Comparison of ENCODE assay signal across 8 cellular contexts in the genomic region with DNA sequence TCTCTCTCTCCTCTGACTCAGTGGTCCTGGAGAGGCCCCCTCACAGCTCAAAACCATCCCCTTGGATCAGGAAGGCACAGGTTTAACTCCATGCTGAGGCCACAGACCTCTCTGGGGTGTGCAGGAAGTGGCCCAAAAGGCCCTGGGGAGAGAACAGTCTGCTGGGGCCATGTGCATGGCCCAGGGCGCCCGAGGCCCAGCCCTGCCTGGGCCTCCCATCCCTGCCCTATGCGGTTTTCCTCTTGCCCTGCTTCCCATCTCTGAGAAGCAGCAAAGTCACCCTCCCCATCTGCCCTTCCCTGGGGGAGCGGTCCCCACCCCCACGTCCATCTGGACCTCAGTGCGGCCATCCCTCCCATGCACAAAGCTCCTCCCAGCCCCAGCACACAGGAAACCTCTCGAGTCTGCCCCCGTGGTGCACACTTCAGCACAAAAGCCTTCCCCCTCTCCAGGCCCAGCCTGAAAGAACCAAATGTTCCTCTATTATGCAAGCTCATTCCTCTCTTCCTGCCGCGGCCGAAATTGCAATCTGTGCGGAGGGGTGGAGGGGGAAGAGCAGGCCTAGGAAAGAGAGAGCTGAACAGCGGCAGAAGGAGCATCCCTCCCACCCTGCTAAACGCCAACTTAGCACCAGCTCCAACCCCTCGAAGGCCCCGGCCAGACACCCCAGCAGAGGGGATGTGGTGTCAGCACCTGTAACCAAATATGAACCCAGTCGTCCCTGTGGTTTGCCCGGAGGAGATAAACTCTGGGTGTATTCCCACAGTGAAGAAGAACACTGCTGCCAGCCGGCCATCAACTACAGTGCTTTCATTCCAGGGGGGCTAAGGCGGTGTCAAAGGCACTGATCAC.
DNase-seq lines count a peak whose midpoint lies in the region; ATAC-seq and TF ChIP-seq lines count a peak whose summit lies in the region.

No MANE protein-coding gene starts in this region.

- TF ChIP-seq CTCF in CD8-positive, alpha-beta T cell (IDR thresholded peaks at IDR 0.05), result no peak
- TF ChIP-seq CTCF in fibroblast of mammary gland (conservative IDR thresholded peaks at IDR 0.05; ENCODE audit: control insufficient read depth, insufficient read depth, low read depth, low read length), result no peak
- no peak for TF ChIP-seq CTCF in neural progenitor cell (IDR thresholded peaks at IDR 0.05)

- peak overlapping the region; percentile 17 for H3K4me3 ChIP-seq in CD8-positive, alpha-beta T cell (ENCODE audit: low read depth, low read length)
- H3K4me3 ChIP-seq in fibroblast of mammary gland (ENCODE audit: control insufficient read depth, low read depth, low read length), result no peak overlapping the region
- no peak overlapping the region for H3K4me3 ChIP-seq in neural progenitor cell

- H3K27ac ChIP-seq in CD8-positive, alpha-beta T cell (ENCODE audit: low read depth, low read length), result no peak overlapping the region
- peak overlapping the region; percentile 23 for H3K27ac ChIP-seq in neural progenitor cell

- H3K79me2 ChIP-seq in neural progenitor cell (ENCODE audit: low read depth), result no peaks in the 10 kb centered on the region

- no peak overlapping the region for H3K9ac ChIP-seq in neural progenitor cell

- peak overlapping the region; percentile 33 for H3K4me3 Mint-ChIP-seq in CD8-positive, alpha-beta T cell
- H3K4me3 Mint-ChIP-seq in neural progenitor cell, result peak overlapping the region; percentile 46

- peak overlapping the region; percentile 6 for H2AFZ ChIP-seq in neural progenitor cell (replicated peaks)

- H3F3A ChIP-seq in neural progenitor cell (ENCODE audit: low read depth), result peaks cover 19% of the 10 kb centered on the region

- H3K4me1 Mint-ChIP-seq in CD8-positive, alpha-beta T cell (ENCODE audit: low read depth), result peaks cover 21% of the 10 kb centered on the region
- H3K4me1 Mint-ChIP-seq in neural progenitor cell, result peaks cover 56% of the 10 kb centered on the region

- POLR2A ChIA-PET in CD8-positive, alpha-beta T cell (lab: Charles Lee), result no interaction called here

- DNase-seq in CD8-positive, alpha-beta T cell, result peak in 4 of 7 experiments; percentile 20 to 63 (median 32)
- DNase-seq in KG1 (lab: John Stamatoyannopoulos, UW), result peak; percentile 7
- peak; percentile 46 for DNase-seq in SIG-M5 (lab: John Stamatoyannopoulos, UW)
- DNase-seq in fibroblast of mammary gland (ENCODE audit: low read depth), result peak; percentile 93
- DNase-seq in neural progenitor cell (ENCODE audit: low spot score), result peak; percentile 71
- DNase-seq in NCI-H748 (lab: John Stamatoyannopoulos, UW; ENCODE audit: unreplicated experiment), result no peak
- DNase-seq in NCI-H1048 (lab: John Stamatoyannopoulos, UW), result no peak

- intact Hi-C loops in CD8-positive, alpha-beta T cell (cut with DNase I, micrococcal nuclease), result no loop called here

- no peaks in the 10 kb centered on the region for H3K27me3 Mint-ChIP-seq in CD8-positive, alpha-beta T cell (ENCODE audit: low read depth)
- H3K27me3 Mint-ChIP-seq in neural progenitor cell (ENCODE audit: insufficient read depth, low read depth), result peaks cover 25% of the 10 kb centered on the region

- no peaks in the 10 kb centered on the region for H3K9me3 ChIP-seq in CD8-positive, alpha-beta T cell (ENCODE audit: low read length)
- H3K9me3 ChIP-seq in neural progenitor cell (ENCODE audit: low read depth), result no peaks in the 10 kb centered on the region

- peak overlapping the region; percentile 39 for H3K4me2 ChIP-seq in neural progenitor cell

- peak overlapping the region; percentile 60 for H3K27ac Mint-ChIP-seq in CD8-positive, alpha-beta T cell
- H3K27ac Mint-ChIP-seq in neural progenitor cell, result peak overlapping the region; percentile 98

- H4K20me1 ChIP-seq in neural progenitor cell (ENCODE audit: low read depth), result no peaks in the 10 kb centered on the region

- H3K36me3 Mint-ChIP-seq in CD8-positive, alpha-beta T cell, result no peaks in the 10 kb centered on the region
- H3K36me3 Mint-ChIP-seq in neural progenitor cell, result no peaks in the 10 kb centered on the region

- no peaks in the 10 kb centered on the region for H3K27me3 ChIP-seq in CD8-positive, alpha-beta T cell (ENCODE audit: insufficient read depth, low read length)
- H3K27me3 ChIP-seq in neural progenitor cell, result no peaks in the 10 kb centered on the region

- CTCF ChIA-PET in CD8-positive, alpha-beta T cell (lab: Charles Lee), result interaction anchor here (1.2 to 3.4 kb wide), 3 partner anchors 11 to 16 kb away, joined by 3 to 15 read pairs (median 8); no protein-coding TSS in a partner anchor

- no peaks in the 10 kb centered on the region for H3K36me3 ChIP-seq in CD8-positive, alpha-beta T cell (ENCODE audit: insufficient read depth, low read length)
- no peaks in the 10 kb centered on the region for H3K36me3 ChIP-seq in neural progenitor cell

- peaks cover 18% of the 10 kb centered on the region for H3K4me1 ChIP-seq in CD8-positive, alpha-beta T cell (ENCODE audit: insufficient read depth, low read length)
- peaks cover 11% of the 10 kb centered on the region for H3K4me1 ChIP-seq in neural progenitor cell

- no peaks in the 10 kb centered on the region for H3K9me3 Mint-ChIP-seq in CD8-positive, alpha-beta T cell
- peaks cover 19% of the 10 kb centered on the region for H3K9me3 Mint-ChIP-seq in neural progenitor cell

- ATAC-seq in CD8-positive, alpha-beta T cell, result peak; percentile 79
- ATAC-seq in GM21619 (IDR thresholded peaks at IDR 0.05; ENCODE audit: unreplicated experiment), result no peak

Comparison
In these comparisons a context has a peak if more than half of its experiments do, and no peak if none do; other contexts are left out.
1. DNase-seq: peak in CD8-positive, alpha-beta T cell (4 of 7), KG1 (single experiment), SIG-M5 (single experiment), fibroblast of mammary gland (single experiment) and neural progenitor cell (single experiment); none in NCI-H748 (single experiment) and NCI-H1048 (single experiment).